Comparison of ENCODE assay signal across 20 cellular contexts in genomic region chr18:70334728-70335329, GRCh38. TPM values are rescaled to one million over a fixed set of nuclear protein-coding genes. Genes with fewer than 3 reads are reported as not detected.
DNase-seq lines count a peak whose midpoint lies in the region; ATAC-seq, FAIRE-seq and TF ChIP-seq lines count a peak whose summit lies in the region.
"Had no signal": no experiment of that assay in that cellular context is flagged by ENCODE, and none has a peak within 500 bp of the region (broad histone marks: within the 10 kb centered on the region; RNA-seq: fewer than 3 reads in every experiment).

No MANE protein-coding gene starts in this region.

- no peaks in the 10 kb centered on the region for H3K9me1 ChIP-seq in keratinocyte (ENCODE audit: control insufficient read depth, extremely low read depth, insufficient read depth, low read length)

- dilution Hi-C loops in keratinocyte (cut with MboI; ENCODE audit: extremely low pct_ligation_motif_present, low sequenced_read_pairs): no loop called here

- H2AFZ ChIP-seq in ACC112 (ENCODE audit: low read length, unreplicated experiment) (no peak overlapping the region), astrocyte (ENCODE audit: low read depth, low read length) (no peak overlapping the region), keratinocyte (ENCODE audit: control insufficient read depth, low read length) (no peak overlapping the region)

- no peaks in the 10 kb centered on the region for H3K27me3 Mint-ChIP-seq in astrocyte (ENCODE audit: low read depth, unreplicated experiment)
- no peaks in the 10 kb centered on the region for H3K27me3 Mint-ChIP-seq in stimulated activated naive B cell treated with anti-CD40 and anti-IgM and Interleukin-4, amounts not matched to agents 10 μg/mL and 1 μg/mL and 100 μg/mL, for 72 hours
- H3K27me3 Mint-ChIP-seq: activated CD4-positive, alpha-beta T cell treated with anti-CD3 and anti-CD28 coated beads, Interleukin-2, amount 10 ng/mL, durations not matched to agents 24 days and 14 days; dendritic cell treated with granulocyte-macrophage colony-stimulating factor and Interleukin-4, amounts not matched to agents 40 ng/mL and 50 ng/mL, for 4 days had no signal

- FAIRE-seq in astrocyte (lab: Jason Lieb, UNC) (no peak), keratinocyte (lab: Jason Lieb, UNC) (no peak)
- FAIRE-seq: kidney had no signal

- DNase-seq in LoVo (ENCODE audit: low spot score) (peak; percentile 63), astrocyte (ENCODE audit: low read depth) (no peak), keratinocyte (ENCODE audit: low read depth, low spot score) (peak; percentile 11), Peyer's patch (no peak), NCI-H226 (no peak)
- DNase-seq in stimulated activated naive B cell treated with anti-CD40 and anti-IgM and Interleukin-4, amounts not matched to agents 10 μg/mL and 1 μg/mL and 100 μg/mL, for 72 hours: no peak
- DNase-seq: ACHN; activated CD4-positive, alpha-beta T cell treated with anti-CD3 and anti-CD28 coated beads, Interleukin-2, amount 10 ng/mL, durations not matched to agents 24 days and 14 days; CD8-positive, alpha-beta memory T cell; heart right ventricle; kidney; MM.1S; NCI-H187; NCI-H510A; nucleus accumbens; stomach had no signal

- no peaks in the 10 kb centered on the region for H3K27me3 ChIP-seq in ACC112 (ENCODE audit: insufficient read depth, low read length)
- H3K27me3 ChIP-seq in astrocyte (ENCODE audit: insufficient read depth, low read length): no peaks in the 10 kb centered on the region
- H3K27me3 ChIP-seq in keratinocyte (ENCODE audit: control insufficient read depth, extremely low read depth, insufficient read depth, low read length): no peaks in the 10 kb centered on the region
- H3K27me3 ChIP-seq in Peyer's patch: no peaks in the 10 kb centered on the region
- H3K27me3 ChIP-seq: heart right ventricle, right atrium auricular region, stomach had no signal

- H3K4me3 ChIP-seq in ACC112 (ENCODE audit: low read depth, low read length) (no peak overlapping the region), astrocyte (ENCODE audit: insufficient read depth, low read depth, low read length) (no peak overlapping the region), keratinocyte (ENCODE audit: control insufficient read depth in 2 of 3, extremely low read depth in 1 of 3, insufficient read depth in 2 of 3, low read depth in 1 of 3, low read length in 3 of 3) (no peak overlapping the region), Peyer's patch (no peak overlapping the region)
- H3K4me3 ChIP-seq: heart right ventricle, right atrium auricular region, stomach had no signal

- no peak overlapping the region for H3K4me3 Mint-ChIP-seq in astrocyte (ENCODE audit: unreplicated experiment)
- H3K4me3 Mint-ChIP-seq in stimulated activated naive B cell treated with anti-CD40 and anti-IgM and Interleukin-4, amounts not matched to agents 10 μg/mL and 1 μg/mL and 100 μg/mL, for 72 hours: no peak overlapping the region
- H3K4me3 Mint-ChIP-seq: activated CD4-positive, alpha-beta T cell treated with anti-CD3 and anti-CD28 coated beads, Interleukin-2, amount 10 ng/mL, durations not matched to agents 24 days and 14 days; CD8-positive, alpha-beta memory T cell; dendritic cell treated with granulocyte-macrophage colony-stimulating factor and Interleukin-4, amounts not matched to agents 40 ng/mL and 50 ng/mL, for 4 days had no signal

- H3K36me3 ChIP-seq in ACC112 (ENCODE audit: insufficient read depth, low read length) (peaks cover 39% of the 10 kb centered on the region), astrocyte (ENCODE audit: insufficient read depth, low read length) (peaks cover 2% of the 10 kb centered on the region), keratinocyte (ENCODE audit: control insufficient read depth in 2 of 2, extremely low read depth in 1 of 2, insufficient read depth in 2 of 2, low read length in 2 of 2) (peaks cover 3 to 7% of the 10 kb centered on the region in 2 experiments), Peyer's patch (peaks cover 0 to 6% (median 0%) of the 10 kb centered on the region in 3 donors)
- H3K36me3 ChIP-seq: right atrium auricular region had no signal

- no peak for ATAC-seq in stimulated activated naive B cell treated with anti-CD40 and anti-IgM and Interleukin-4, amounts not matched to agents 10 μg/mL and 1 μg/mL and 100 μg/mL, for 72 hours (replicated peaks)
- ATAC-seq in GM18870 (IDR thresholded peaks at IDR 0.05; ENCODE audit: unreplicated experiment): no peak

- H3K27ac Mint-ChIP-seq in astrocyte (ENCODE audit: unreplicated experiment): peak overlapping the region; percentile 91
- no peak overlapping the region for H3K27ac Mint-ChIP-seq in stimulated activated naive B cell treated with anti-CD40 and anti-IgM and Interleukin-4, amounts not matched to agents 10 μg/mL and 1 μg/mL and 100 μg/mL, for 72 hours
- H3K27ac Mint-ChIP-seq: activated CD4-positive, alpha-beta T cell treated with anti-CD3 and anti-CD28 coated beads, Interleukin-2, amount 10 ng/mL, durations not matched to agents 24 days and 14 days; CD8-positive, alpha-beta memory T cell; dendritic cell treated with granulocyte-macrophage colony-stimulating factor and Interleukin-4, amounts not matched to agents 40 ng/mL and 50 ng/mL, for 4 days had no signal

- TF ChIP-seq CTCF in astrocyte (IDR thresholded peaks at IDR 0.05; ENCODE audit: insufficient read depth, low read depth, low read length) (no peak), keratinocyte (optimal IDR thresholded peaks at IDR 0.05 in 1 of 3, IDR thresholded peaks at IDR 0.05 in 1 of 3, conservative IDR thresholded peaks at IDR 0.05 in 1 of 3; ENCODE audit: extremely low read depth in 1 of 3, insufficient read depth in 2 of 3, low read length in 3 of 3) (no peak), Peyer's patch (IDR thresholded peaks at IDR 0.05) (no peak)

- TF ChIP-seq POLR2A in Peyer's patch (IDR thresholded peaks at IDR 0.05): no peak

- no peaks in the 10 kb centered on the region for H3K9me3 Mint-ChIP-seq in astrocyte (ENCODE audit: unreplicated experiment)
- H3K9me3 Mint-ChIP-seq in stimulated activated naive B cell treated with anti-CD40 and anti-IgM and Interleukin-4, amounts not matched to agents 10 μg/mL and 1 μg/mL and 100 μg/mL, for 72 hours: peaks cover 0 to 4% of the 10 kb centered on the region in 2 donors
- H3K9me3 Mint-ChIP-seq: activated CD4-positive, alpha-beta T cell treated with anti-CD3 and anti-CD28 coated beads, Interleukin-2, amount 10 ng/mL, durations not matched to agents 24 days and 14 days; dendritic cell treated with granulocyte-macrophage colony-stimulating factor and Interleukin-4, amounts not matched to agents 40 ng/mL and 50 ng/mL, for 4 days had no signal

- H3K9me3 ChIP-seq in astrocyte (ENCODE audit: insufficient read depth, low read depth, low read length) (peaks cover 5% of the 10 kb centered on the region), keratinocyte (ENCODE audit: control insufficient read depth, low read depth, low read length) (peaks cover 1% of the 10 kb centered on the region), Peyer's patch (peaks cover 0 to 8% (median 0%) of the 10 kb centered on the region in 4 donors)

- H3K4me1 Mint-ChIP-seq in astrocyte (ENCODE audit: low read depth, unreplicated experiment): peaks cover 45% of the 10 kb centered on the region
- peaks cover 0 to 2% of the 10 kb centered on the region in 2 donors for H3K4me1 Mint-ChIP-seq in stimulated activated naive B cell treated with anti-CD40 and anti-IgM and Interleukin-4, amounts not matched to agents 10 μg/mL and 1 μg/mL and 100 μg/mL, for 72 hours
- H3K4me1 Mint-ChIP-seq: activated CD4-positive, alpha-beta T cell treated with anti-CD3 and anti-CD28 coated beads, Interleukin-2, amount 10 ng/mL, durations not matched to agents 24 days and 14 days; CD8-positive, alpha-beta memory T cell had no signal

- H3K27ac ChIP-seq in ACC112 (ENCODE audit: low read depth, low read length) (peak overlapping the region; percentile 98), astrocyte (ENCODE audit: low read depth, low read length) (peak overlapping the region; percentile 80), keratinocyte (ENCODE audit: control insufficient read depth, insufficient read depth, low read length) (peak overlapping the region; percentile 98), Peyer's patch (no peak overlapping the region)
- H3K27ac ChIP-seq: right atrium auricular region, stomach had no signal

- H4K20me1 ChIP-seq in astrocyte (ENCODE audit: insufficient read depth, low read length) (no peaks in the 10 kb centered on the region), keratinocyte (ENCODE audit: control insufficient read depth, extremely low read depth, insufficient read depth, low read length) (no peaks in the 10 kb centered on the region)

- H3K4me2 ChIP-seq in astrocyte (ENCODE audit: low read length) (no peak overlapping the region), keratinocyte (ENCODE audit: control insufficient read depth, extremely low read depth, insufficient read depth, low read depth, low read length) (no peak overlapping the region)

- H3K9ac ChIP-seq in astrocyte (ENCODE audit: low read length) (no peak overlapping the region), keratinocyte (ENCODE audit: control insufficient read depth, extremely low read depth, insufficient read depth, low read length) (peak overlapping the region; percentile 58)

- peaks cover 9% of the 10 kb centered on the region for H3K36me3 Mint-ChIP-seq in astrocyte (ENCODE audit: low read depth, unreplicated experiment)
- H3K36me3 Mint-ChIP-seq in stimulated activated naive B cell treated with anti-CD40 and anti-IgM and Interleukin-4, amounts not matched to agents 10 μg/mL and 1 μg/mL and 100 μg/mL, for 72 hours: no peaks in the 10 kb centered on the region
- H3K36me3 Mint-ChIP-seq: CD8-positive, alpha-beta memory T cell had no signal

- H3K4me1 ChIP-seq in ACC112 (ENCODE audit: control insufficient read depth, insufficient read depth, low read length, unreplicated experiment) (peaks cover 49% of the 10 kb centered on the region), astrocyte (ENCODE audit: insufficient read depth, low read length) (peaks cover 26% of the 10 kb centered on the region), keratinocyte (ENCODE audit: control insufficient read depth, extremely low read depth, insufficient read depth, low read length) (peaks cover 42% of the 10 kb centered on the region), Peyer's patch (no peaks in the 10 kb centered on the region)

- H3K79me2 ChIP-seq in ACC112 (ENCODE audit: control insufficient read depth, insufficient read depth, low read length, unreplicated experiment) (no peaks in the 10 kb centered on the region), astrocyte (ENCODE audit: insufficient read depth, low read length) (peaks cover 4% of the 10 kb centered on the region), keratinocyte (ENCODE audit: control insufficient read depth, insufficient read depth, low read length) (no peaks in the 10 kb centered on the region)

RNA-seq across cellular contexts. Expression of gene SOCS6, which starts 46.0 kb away (rescaled TPM):
- total RNA-seq in astrocyte (20.5 and 24.1 TPM in 2 replicates), Peyer's patch (10 to 100 TPM; 38.8 to 60.1 (median 41.1) TPM)
- 18.7 to 22.2 TPM (median 20.4 TPM) in 3 replicates for polyA plus RNA-seq in keratinocyte
- polyA plus RNA-seq in keratinocyte (2011; ENCODE audit: low read depth): 14.8 TPM
- 11.4 and 15.8 TPM in 2 replicates for polyA plus RNA-seq in keratinocyte (2011; cell fraction: cytosol; rRNA removed)
- polyA plus RNA-seq in keratinocyte (2011; cell fraction: nucleus; rRNA removed): 21.6 and 26.0 TPM in 2 replicates
- 14.0 and 16.3 TPM in 2 replicates for polyA plus RNA-seq in keratinocyte (2012; ENCODE audit: low replicate concordance)
- polyA minus RNA-seq in keratinocyte: 24.4 to 45.0 TPM (median 43.3 TPM) in 3 replicates
- 18.0 TPM for polyA minus RNA-seq in keratinocyte (2011; cell fraction: cytosol; rRNA and poly(A)+ RNA removed)
- 22.9 and 34.6 TPM in 2 replicates for polyA minus RNA-seq in keratinocyte (2011; cell fraction: nucleus; rRNA and poly(A)+ RNA removed)

Comparison
In these comparisons a context has a peak if more than half of its experiments do, and no peak if none do; other contexts are left out.
1. H3K27ac ChIP-seq: peak in ACC112 (single experiment), astrocyte (single experiment) and keratinocyte (single experiment); none in Peyer's patch (0 of 4).
2. DNase-seq: peak in LoVo (single experiment) and keratinocyte (single experiment); none in astrocyte (single experiment), stimulated activated naive B cell treated with anti-CD40 and anti-IgM and Interleukin-4, amounts not matched to agents 10 μg/mL and 1 μg/mL and 100 μg/mL, for 72 hours (single experiment), Peyer's patch (0 of 3) and NCI-H226 (single experiment).